In the genomic region with DNA sequence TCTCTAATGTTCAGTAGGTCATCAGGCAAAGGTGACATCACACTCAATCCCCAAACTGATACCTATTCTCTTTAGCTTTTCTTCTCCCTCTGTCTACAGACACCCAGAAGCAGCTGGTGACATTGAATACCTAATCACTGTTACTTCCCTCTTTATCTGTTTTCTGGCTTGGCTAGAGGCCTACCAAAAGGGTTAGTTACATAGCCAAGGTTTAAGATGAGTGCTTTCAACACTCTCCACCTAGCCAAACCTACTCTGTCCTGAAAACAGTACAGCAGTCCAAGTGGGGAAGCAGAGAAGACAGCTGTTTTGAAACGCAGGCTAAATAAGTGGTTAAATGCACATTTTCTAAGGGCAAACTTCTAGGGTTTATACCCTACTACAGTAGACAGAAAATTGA, we compare ENCODE assay signal across 22 cellular contexts.
"Had no signal": no experiment of that assay in that cellular context is flagged by ENCODE, and none has a peak within 500 bp of the region (broad histone marks: within the 10 kb centered on the region; RNA-seq: fewer than 3 reads in every experiment).

No MANE protein-coding gene starts in this region.

- DNase-seq: activated B cell treated with CpG ODN at 0.5 μM for 24 hours; activated CD4-positive, alpha-beta memory T cell treated with anti-CD3 and anti-CD28 coated beads for 36 hours; activated CD4-positive, alpha-beta T cell treated with anti-CD3 and anti-CD28 coated beads for 1 hour; activated CD4-positive, alpha-beta T cell treated with anti-CD3 and anti-CD28 coated beads, Interleukin-2, amount 10 ng/mL, durations not matched to agents 7 days and 5 days; activated CD8-positive, alpha-beta memory T cell treated with anti-CD3 and anti-CD28 coated beads for 24 hours; activated gamma-delta T cell treated with Interleukin-2 at 50 U/mL for 16 hours; activated naive CD4-positive, alpha-beta T cell treated with anti-CD3 and anti-CD28 coated beads, Interleukin-2, amount 10 ng/mL, durations not matched to agents 7 days and 5 days; activated naive CD8-positive, alpha-beta T cell treated with anti-CD3 and anti-CD28 coated beads for 36 hours; activated T-cell treated with anti-CD3 and anti-CD28 coated beads, Interleukin-2, amount 50 U/mL, for 4 hours; caudate nucleus; Karpas-422; MM.1S; NCI-H1105; NCI-H1436 treated with DMSO at 0.1 percent for 48 hours; NCI-H187; NCI-H2171; NCI-H526 treated with DMSO at 0.1 percent for 48 hours; PC-9; T-cell; T-helper 2 cell; T1000 had no signal

- ATAC-seq: activated T-cell treated with anti-CD3 and anti-CD28 coated beads, Interleukin-2, amount 50 U/mL, for 4 hours; K562; T-cell had no signal
